ENCODE assay signal across 20 cellular contexts in genomic region chr6:3202999-3203696, GRCh38. TPM values are rescaled to one million over a fixed set of nuclear protein-coding genes. Genes with fewer than 3 reads are reported as not detected.
DNase-seq lines count a peak whose midpoint lies in the region; ATAC-seq, FAIRE-seq and TF ChIP-seq lines count a peak whose summit lies in the region.
"Had no signal": no experiment of that assay in that cellular context is flagged by ENCODE, and none has a peak within 500 bp of the region (broad histone marks: within the 10 kb centered on the region; RNA-seq: fewer than 3 reads in every experiment).

No MANE protein-coding gene starts in this region.

- DNase-seq in IMR-90 (peak; percentile 81), astrocyte (ENCODE audit: low read depth) (peak; percentile 95), glomerular visceral epithelial cell (ENCODE audit: extremely low spot score) (peak; percentile 35), HT-29 (ENCODE audit: low spot score) (no peak), HuH-7.5 (ENCODE audit: low spot score) (no peak), ureter (ENCODE audit: low spot score) (no peak), posterior cingulate gyrus (no peak)
- DNase-seq: AML-193; DMS 273 treated with DMSO at 0.1 percent for 48 hours; islet precursor cell; NCI-H187 treated with DMSO at 0.1 percent for 48 hours; NCI-H748 treated with DMSO at 0.1 percent for 48 hours; stimulated activated naive CD4-positive, alpha-beta T cell; T-helper 1 cell; upper lobe of left lung had no signal

- in situ Hi-C loops in IMR-90 (cut with MboI; ENCODE audit: low sequenced_read_pairs) = no loop called here

- H4K20me1 ChIP-seq in DOHH2 (ENCODE audit: control insufficient read depth, insufficient read depth, low read depth, low read length) = no peaks in the 10 kb centered on the region
- H4K20me1 ChIP-seq in IMR-90 (ENCODE audit: insufficient read depth, low read length) = no peaks in the 10 kb centered on the region
- no peaks in the 10 kb centered on the region for H4K20me1 ChIP-seq in astrocyte (ENCODE audit: insufficient read depth, low read length)

- ATAC-seq in IMR-90 (ENCODE audit: low read depth) = peak; percentile 71

- H3K9ac ChIP-seq in IMR-90 (ENCODE audit: low read depth, low read length) = no peak overlapping the region
- H3K9ac ChIP-seq in astrocyte (ENCODE audit: low read length) = no peak overlapping the region

- CTCF ChIA-PET in IMR-90 (lab: Yijun Ruan, JAX) = no interaction called here

- H3K18ac ChIP-seq in IMR-90 (ENCODE audit: low read depth, low read length) = no peak overlapping the region

- peaks cover 39% of the 10 kb centered on the region for H3K4me1 ChIP-seq in DOHH2 (ENCODE audit: control insufficient read depth, low read length)
- H3K4me1 ChIP-seq in IMR-90 (ENCODE audit: control insufficient read depth, insufficient read depth, low read length) = peaks cover 6% of the 10 kb centered on the region; the same call in 1 of the 2 replicates
- peaks cover 14% of the 10 kb centered on the region for H3K4me1 ChIP-seq in astrocyte (ENCODE audit: insufficient read depth, low read length)
- H3K4me1 ChIP-seq: upper lobe of left lung had no signal

- H3K4me3 Mint-ChIP-seq in astrocyte (ENCODE audit: unreplicated experiment) = peak overlapping the region; percentile 71
- H3K4me3 Mint-ChIP-seq: activated naive CD4-positive, alpha-beta T cell treated with anti-CD3 and anti-CD28 coated beads, Interleukin-2, amount 50 U/mL, for 24 hours; central memory CD8-positive, alpha-beta T cell had no signal

- H3K36me3 Mint-ChIP-seq in astrocyte (ENCODE audit: low read depth, unreplicated experiment) = peaks cover 2% of the 10 kb centered on the region

- WGBS in IMR-90 (ENCODE audit: extremely low coverage in 2 of 2, insufficient read length in 1 of 2), 2 experiments = 72% methylated on average over 2 of the region's 7 CpGs; no CpG with 5 or more reads in 1 of the 2 experiments

- TF ChIP-seq POLR2A in IMR-90 (IDR thresholded peaks at IDR 0.05; ENCODE audit: low read depth, low read length) = no peak

- H3K9me3 Mint-ChIP-seq in astrocyte (ENCODE audit: unreplicated experiment) = peaks cover 4% of the 10 kb centered on the region
- H3K9me3 Mint-ChIP-seq: central memory CD8-positive, alpha-beta T cell had no signal

- no peak overlapping the region for H3K14ac ChIP-seq in IMR-90 (replicated peaks; ENCODE audit: low read depth, low read length)

- H3K27me3 ChIP-seq in DOHH2 (ENCODE audit: control insufficient read depth, low read length) = no peaks in the 10 kb centered on the region
- peaks cover 4% of the 10 kb centered on the region; the same call in 1 of the 2 replicates for H3K27me3 ChIP-seq in IMR-90 (ENCODE audit: control insufficient read depth, insufficient read depth, low read length)
- H3K27me3 ChIP-seq in astrocyte (ENCODE audit: insufficient read depth, low read length) = no peaks in the 10 kb centered on the region
- H3K27me3 ChIP-seq: upper lobe of left lung had no signal

- H3K27ac ChIP-seq in DOHH2 (ENCODE audit: low read depth, low read length) = peak overlapping the region; percentile 93
- H3K27ac ChIP-seq in IMR-90 (ENCODE audit: insufficient read depth, low read length) = no peak overlapping the region
- no peak overlapping the region for H3K27ac ChIP-seq in astrocyte (ENCODE audit: low read depth, low read length)
- H3K27ac ChIP-seq: skin epidermis, upper lobe of left lung had no signal

- H3K56ac ChIP-seq in IMR-90 (ENCODE audit: extremely low read depth, insufficient read depth, low read length) = no peak overlapping the region

- no peak for TF ChIP-seq RAD21 in IMR-90 (IDR thresholded peaks at IDR 0.05; ENCODE audit: low read length)

- H3K79me2 ChIP-seq in DOHH2 (ENCODE audit: control insufficient read depth, low read length) (no peaks in the 10 kb centered on the region), astrocyte (ENCODE audit: insufficient read depth, low read length) (no peaks in the 10 kb centered on the region)

- H3K23ac ChIP-seq in IMR-90 (ENCODE audit: low read depth, low read length) = no peak overlapping the region

- H3K4me3 ChIP-seq in DOHH2 (ENCODE audit: low read length) = peak overlapping the region; percentile 66
- H3K4me3 ChIP-seq in IMR-90 (ENCODE audit: insufficient read depth, low read depth, low read length) = no peak overlapping the region
- no peak overlapping the region for H3K4me3 ChIP-seq in astrocyte (ENCODE audit: insufficient read depth, low read depth, low read length)
- H3K4me3 ChIP-seq: skin epidermis, upper lobe of left lung had no signal

- H3K9me3 ChIP-seq in DOHH2 (ENCODE audit: control insufficient read depth, insufficient read depth, low read length) = peaks cover 3% of the 10 kb centered on the region; the same call in 1 of the 2 replicates
- H3K9me3 ChIP-seq in IMR-90 (ENCODE audit: control insufficient read depth, insufficient read depth, low read length) = no peaks in the 10 kb centered on the region
- no peaks in the 10 kb centered on the region for H3K9me3 ChIP-seq in astrocyte (ENCODE audit: insufficient read depth, low read depth, low read length)
- H3K9me3 ChIP-seq: upper lobe of left lung had no signal

- intact Hi-C loops in IMR-90 (cut with micrococcal nuclease) (no loop called here), posterior cingulate gyrus (cut with DNase I) (no loop called here)

- peak overlapping the region; percentile 81 for H3K4me2 ChIP-seq in DOHH2 (ENCODE audit: low read length)
- H3K4me2 ChIP-seq in IMR-90 (ENCODE audit: low read depth, low read length) = peak overlapping the region; percentile 8; the same call in 1 of the 2 replicates
- H3K4me2 ChIP-seq in astrocyte (ENCODE audit: low read length) = no peak overlapping the region

- H2AK5ac ChIP-seq in IMR-90 (ENCODE audit: low read depth, low read length) = no peak overlapping the region

- BruUV-seq in IMR-90 (replicated peaks; lab: Mats Ljungman, UMichigan) = no TSS peak

- H2AFZ ChIP-seq in IMR-90 (replicated peaks; ENCODE audit: low read length, poor library complexity) (no peak overlapping the region), astrocyte (ENCODE audit: low read depth, low read length) (no peak overlapping the region)

- no peak overlapping the region for H2BK15ac ChIP-seq in IMR-90 (ENCODE audit: low read depth, low read length)

- no peak overlapping the region for H4K8ac ChIP-seq in IMR-90 (ENCODE audit: low read depth in 2 of 2, low read length in 2 of 2)

- H3F3A ChIP-seq in DOHH2 (ENCODE audit: control insufficient read depth, insufficient read depth) = peaks cover 19% of the 10 kb centered on the region

- no peak overlapping the region for H2BK20ac ChIP-seq in IMR-90 (ENCODE audit: low read depth, low read length)

- no peak overlapping the region for H2AK9ac ChIP-seq in IMR-90 (replicated peaks; ENCODE audit: low read depth, low read length, poor library complexity)

- H3K4me1 Mint-ChIP-seq in astrocyte (ENCODE audit: low read depth, unreplicated experiment) = peaks cover 30% of the 10 kb centered on the region
- H3K4me1 Mint-ChIP-seq: activated naive CD4-positive, alpha-beta T cell treated with anti-CD3 and anti-CD28 coated beads, Interleukin-2, amount 50 U/mL, for 24 hours; central memory CD8-positive, alpha-beta T cell had no signal

- H3K36me3 ChIP-seq in DOHH2 (ENCODE audit: control insufficient read depth, low read length) (no peaks in the 10 kb centered on the region), IMR-90 (ENCODE audit: control insufficient read depth, insufficient read depth, low read length) (no peaks in the 10 kb centered on the region), astrocyte (ENCODE audit: insufficient read depth, low read length) (no peaks in the 10 kb centered on the region)
- H3K36me3 ChIP-seq: upper lobe of left lung had no signal

- no peaks in the 10 kb centered on the region for H3K27me3 Mint-ChIP-seq in astrocyte (ENCODE audit: low read depth, unreplicated experiment)

- H4K5ac ChIP-seq in IMR-90 (ENCODE audit: low read depth, low read length) = no peak overlapping the region

- H3K79me1 ChIP-seq in IMR-90 (ENCODE audit: low read depth in 1 of 2, low read length in 2 of 2) = no peaks in the 10 kb centered on the region

- TF ChIP-seq CTCF in DOHH2 (IDR thresholded peaks at IDR 0.05; ENCODE audit: low read depth, low read length, poor library complexity, severe bottlenecking) = no peak
- TF ChIP-seq CTCF in IMR-90 (conservative IDR thresholded peaks at IDR 0.05; ENCODE audit: low read depth, low read length) = no peak
- no peak for TF ChIP-seq CTCF in astrocyte (IDR thresholded peaks at IDR 0.05; ENCODE audit: insufficient read depth, low read depth, low read length)

- peaks cover 6% of the 10 kb centered on the region for H3K9me1 ChIP-seq in IMR-90 (ENCODE audit: insufficient read depth, low read length)

- dilution Hi-C loops in IMR-90 (cut with HindIII; ENCODE audit: low sequenced_read_pairs, unreplicated experiment) = no loop called here

- H3K4ac ChIP-seq in IMR-90 (ENCODE audit: low read depth, low read length) = no peak overlapping the region

- H3K27ac Mint-ChIP-seq in astrocyte (ENCODE audit: unreplicated experiment) = peak overlapping the region; percentile 29
- H3K27ac Mint-ChIP-seq: activated naive CD4-positive, alpha-beta T cell treated with anti-CD3 and anti-CD28 coated beads, Interleukin-2, amount 50 U/mL, for 24 hours had no signal

- no peaks in the 10 kb centered on the region for H3K9me2 ChIP-seq in DOHH2 (replicated peaks; ENCODE audit: control insufficient read depth, low read length)

- H2BK120ac ChIP-seq in IMR-90 (ENCODE audit: low read depth, low read length) = no peak overlapping the region

- no peak for FAIRE-seq in astrocyte (lab: Jason Lieb, UNC)
- FAIRE-seq: endometrium had no signal

- POLR2A ChIA-PET in IMR-90 (lab: Charles Lee; ENCODE audit: unreplicated experiment) = no interaction called here

- peak overlapping the region; percentile 55 for H2BK5ac ChIP-seq in IMR-90 (ENCODE audit: low read depth, low read length, poor library complexity, severe bottlenecking)

- H4K91ac ChIP-seq in IMR-90 (ENCODE audit: insufficient read depth, low read depth, low read length) = no peak overlapping the region

RNA-seq across cellular contexts. Expression of gene TUBB2B, which starts 24.3 kb away (rescaled TPM):
- total RNA-seq in IMR-90 (2012; rRNA removed) (13.3 and 13.6 TPM in 2 replicates), astrocyte (124 and 144 TPM in 2 replicates), ureter (2.8 TPM)
- polyA plus RNA-seq in IMR-90 (2012; rRNA removed) = 19.0 and 21.1 TPM in 2 replicates
- 11.8 and 40.1 TPM in 2 replicates for polyA plus RNA-seq in IMR-90 (2012; cell fraction: cytosol; rRNA removed)
- polyA plus RNA-seq in IMR-90 (2012; cell fraction: nucleus; rRNA removed; ENCODE audit: low replicate concordance) = 16.8 and 23.0 TPM in 2 replicates
- total RNA-seq in HT-29 (2014; rRNA removed; shearing (Covaris generic)) = 1.7 and 2.5 TPM in 2 replicates

RNA-seq across cellular contexts. Expression of gene TUBB2A, which starts 45.8 kb away (rescaled TPM):
- total RNA-seq in IMR-90 (2012; rRNA removed) = 164 and 182 TPM in 2 replicates
- polyA plus RNA-seq in IMR-90 (2012; rRNA removed) = 264 and 300 TPM in 2 replicates
- 161 and 414 TPM in 2 replicates for polyA plus RNA-seq in IMR-90 (2012; cell fraction: cytosol; rRNA removed)
- 339 and 399 TPM in 2 replicates for polyA plus RNA-seq in IMR-90 (2012; cell fraction: nucleus; rRNA removed; ENCODE audit: low replicate concordance)
- total RNA-seq in astrocyte = 390 and 401 TPM in 2 replicates
- total RNA-seq in HT-29 (2014; rRNA removed; shearing (Covaris generic)) = 67.5 and 73.0 TPM in 2 replicates
- total RNA-seq in ureter = 21.5 TPM

RNA-seq across cellular contexts. Expression of gene PSMG4, which starts 55.6 kb away (rescaled TPM):
- total RNA-seq in IMR-90 (2012; rRNA removed) (5.6 and 6.7 TPM in 2 replicates), astrocyte (22.2 and 23.4 TPM in 2 replicates), ureter (38.9 TPM)
- 13.4 and 17.7 TPM in 2 replicates for polyA plus RNA-seq in IMR-90 (2012; rRNA removed)
- polyA plus RNA-seq in IMR-90 (2012; cell fraction: cytosol; rRNA removed) = 34.8 and 53.3 TPM in 2 replicates
- polyA plus RNA-seq in IMR-90 (2012; cell fraction: nucleus; rRNA removed; ENCODE audit: low replicate concordance) = 16.6 and 24.3 TPM in 2 replicates
- 142 and 145 TPM in 2 replicates for total RNA-seq in HT-29 (2014; rRNA removed; shearing (Covaris generic))

Comparison
In these comparisons a context has a peak if more than half of its experiments do, and no peak if none do; other contexts are left out.
1. DNase-seq: peak in IMR-90 (single experiment), astrocyte (single experiment) and glomerular visceral epithelial cell (single experiment); none in HT-29 (single experiment), HuH-7.5 (single experiment), ureter (single experiment) and posterior cingulate gyrus (0 of 10).